ENCODE assay signal across 16 cellular contexts in the genomic region with DNA sequence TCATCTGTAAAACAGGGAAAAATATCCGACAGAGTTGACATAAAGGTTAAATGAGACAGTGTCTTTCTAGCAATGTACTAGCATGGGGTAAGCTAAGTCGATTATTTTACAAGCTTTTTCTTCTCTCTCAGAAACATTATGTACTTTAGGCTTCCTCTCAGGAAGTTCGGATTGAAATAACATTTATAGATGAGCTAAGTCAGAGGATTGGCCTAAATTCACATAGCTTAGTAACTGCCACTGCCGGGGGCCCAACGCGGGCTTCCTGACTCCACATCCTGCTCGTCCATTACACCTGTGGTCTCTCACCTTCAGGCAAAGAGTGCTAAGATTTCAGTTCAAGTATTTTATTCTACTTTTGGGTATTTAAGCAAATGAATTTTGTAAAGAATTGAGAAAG.
DNase-seq lines count a peak whose midpoint lies in the region; ATAC-seq and TF ChIP-seq lines count a peak whose summit lies in the region.
"Had no signal": no experiment of that assay in that cellular context is flagged by ENCODE, and none has a peak within 500 bp of the region (broad histone marks: within the 10 kb centered on the region; RNA-seq: fewer than 3 reads in every experiment).

No MANE protein-coding gene starts in this region.

- peak; percentile 33 to 65 for ATAC-seq in right cardiac atrium

- no peak for TF ChIP-seq EP300 in esophagus muscularis mucosa (IDR thresholded peaks at IDR 0.05)

- TF ChIP-seq POLR2A in lower leg skin (IDR thresholded peaks at IDR 0.05): no peak
- TF ChIP-seq POLR2A in esophagus muscularis mucosa (IDR thresholded peaks at IDR 0.05; ENCODE audit: low read depth): no peak

- no peak for TF ChIP-seq CTCF in VCaP (conservative IDR thresholded peaks at IDR 0.05)
- TF ChIP-seq CTCF in lower leg skin (IDR thresholded peaks at IDR 0.05): no peak
- TF ChIP-seq CTCF in esophagus muscularis mucosa (IDR thresholded peaks at IDR 0.05): no peak

- H3K9me3 ChIP-seq in right cardiac atrium (ENCODE audit: control insufficient read depth, low read length) (no peaks in the 10 kb centered on the region), esophagus muscularis mucosa (no peaks in the 10 kb centered on the region)
- H3K9me3 ChIP-seq: BE2C had no signal

- H3K4me1 ChIP-seq in right cardiac atrium (ENCODE audit: control insufficient read depth, insufficient read depth, low read length) (no peaks in the 10 kb centered on the region), esophagus muscularis mucosa (peaks cover 5 to 14% (median 13%) of the 10 kb centered on the region in 4 donors)
- H3K4me1 ChIP-seq: BE2C had no signal

- H3K4me3 ChIP-seq in right cardiac atrium (ENCODE audit: low read length) (no peak overlapping the region), lower leg skin (ENCODE audit: low read depth, poor library complexity, severe bottlenecking) (no peak overlapping the region), esophagus muscularis mucosa (no peak overlapping the region)

- no peaks in the 10 kb centered on the region for H3K27me3 ChIP-seq in right cardiac atrium (ENCODE audit: control insufficient read depth, insufficient read depth)
- H3K27me3 ChIP-seq in esophagus muscularis mucosa: no peaks in the 10 kb centered on the region
- H3K27me3 ChIP-seq: BE2C had no signal

- intact Hi-C loops in right cardiac atrium (cut with DNase I): no loop called here
- intact Hi-C loops in lower leg skin (cut with DNase I; ENCODE audit: low total_unique reads): no loop called here
- intact Hi-C loops in esophagus muscularis mucosa (cut with DNase I): no loop called here

- DNase-seq in caudate nucleus (lab: John Stamatoyannopoulos, UW): peak in 5 of 61 donors; percentile 0 to 9 (median 2)
- DNase-seq in right cardiac atrium: peak in 2 of 3 donors; percentile 23 to 46
- peak; percentile 26 for DNase-seq in superior temporal gyrus (ENCODE audit: extremely low spot score)
- DNase-seq in lower leg skin (ENCODE audit: low spot score in 2 of 2): no peak
- no peak for DNase-seq in esophagus muscularis mucosa (ENCODE audit: extremely low spot score)
- DNase-seq in stimulated activated CD4-positive, alpha-beta T cell treated with anti-CD3 and anti-CD28 coated beads, Interleukin-15, amount 100 ng/mL, for 24 hours: no peak
- DNase-seq: BE2C; CD4-positive, alpha-beta T cell; EL; HFFc6; IMR-90; Kasumi-1; NCI-H1694 treated with DMSO at 0.1 percent for 48 hours; NCI-H226; NCI-H524 treated with DMSO at 0.1 percent for 48 hours had no signal

- H3K27ac ChIP-seq in VCaP: peak overlapping the region; percentile 85
- H3K27ac ChIP-seq in caudate nucleus (ENCODE audit: low read depth, low read length): peak overlapping the region; percentile 41
- H3K27ac ChIP-seq in right cardiac atrium (ENCODE audit: low read length): no peak overlapping the region
- H3K27ac ChIP-seq in esophagus muscularis mucosa (replicated peaks in 1 of 4): no peak overlapping the region

- 44% methylated on average over 7 of the region's 7 CpGs for WGBS in right cardiac atrium
- 71 to 72% methylated on average over 7 of the region's 7 CpGs for WGBS in lower leg skin, 2 donors
- 58% methylated on average over 7 of the region's 7 CpGs for WGBS in esophagus muscularis mucosa

- H3K36me3 ChIP-seq in esophagus muscularis mucosa: no peaks in the 10 kb centered on the region
- H3K36me3 ChIP-seq: BE2C had no signal

Comparison
In these comparisons a context has a peak if more than half of its experiments do, and no peak if none do; other contexts are left out.
1. H3K27ac ChIP-seq: peak in VCaP (single experiment) and caudate nucleus (single experiment); none in right cardiac atrium (single experiment) and esophagus muscularis mucosa (0 of 4).
2. DNase-seq: peak in right cardiac atrium (2 of 3) and superior temporal gyrus (single experiment); none in lower leg skin (0 of 2), esophagus muscularis mucosa (single experiment) and stimulated activated CD4-positive, alpha-beta T cell treated with anti-CD3 and anti-CD28 coated beads, Interleukin-15, amount 100 ng/mL, for 24 hours (single experiment).